ENCODE assay signal across 16 cellular contexts in the genomic region with DNA sequence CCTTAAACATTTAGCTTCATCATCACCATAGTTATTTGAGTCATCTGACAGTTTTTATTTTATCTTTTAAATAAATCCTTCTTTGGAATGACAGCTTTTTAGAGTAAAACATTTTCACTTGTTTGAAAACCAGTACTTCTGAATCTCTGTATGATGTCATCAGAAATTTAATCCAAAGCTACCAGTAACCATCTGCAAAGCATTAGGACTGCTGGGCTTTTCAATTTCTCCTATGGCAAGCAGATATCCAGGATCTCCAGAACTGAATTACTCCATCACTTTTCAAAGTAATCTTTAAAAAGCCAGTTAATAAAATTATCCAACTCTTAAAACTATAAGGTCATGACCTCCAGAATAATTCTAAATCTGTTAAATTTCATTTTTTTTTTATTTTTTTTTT. TPM values are rescaled to one million over a fixed set of nuclear protein-coding genes. Genes with fewer than 3 reads are reported as not detected.
"Had no signal": no experiment of that assay in that cellular context is flagged by ENCODE, and none has a peak within 500 bp of the region (broad histone marks: within the 10 kb centered on the region; RNA-seq: fewer than 3 reads in every experiment).

No MANE protein-coding gene starts in this region.

- H3K27ac ChIP-seq: sigmoid colon, spleen, thyroid gland, WERI-Rb-1 had no signal

- ATAC-seq: activated CD8-positive, alpha-beta memory T cell treated with anti-CD3 and anti-CD28 coated beads, Interleukin-2, amount 10 ng/mL, durations not matched to agents 7 days and 5 days; activated T-cell treated with anti-CD3 and anti-CD28 coated beads, Interleukin-2, amount 50 U/mL, for 4 hours; T-helper 17 cell had no signal

- H3K4me3 ChIP-seq: lung, sigmoid colon, spleen, thyroid gland had no signal

- H3K27me3 ChIP-seq: sigmoid colon, spleen, thyroid gland had no signal

- DNase-seq: activated CD4-positive, alpha-beta memory T cell treated with anti-CD3 and anti-CD28 coated beads for 36 hours; activated CD8-positive, alpha-beta memory T cell treated with anti-CD3 and anti-CD28 coated beads, Interleukin-2, amount 10 ng/mL, durations not matched to agents 7 days and 5 days; activated gamma-delta T cell; activated T-cell treated with anti-CD3 and anti-CD28 coated beads, Interleukin-2, amount 50 U/mL, for 4 hours; effector memory CD4-positive, alpha-beta T cell; islet precursor cell; sigmoid colon; spleen; stimulated activated CD4-positive, alpha-beta T cell treated with anti-CD3 and anti-CD28 coated beads, Interleukin-1b, Interleukin-23, amount 100 ng/mL, for 48 hours; T-helper 17 cell; thyroid gland; WERI-Rb-1 had no signal

- H3K9me3 ChIP-seq: sigmoid colon, spleen, thyroid gland had no signal

RNA-seq across cellular contexts. Expression of gene CHCT1, which starts 51.5 kb away (rescaled TPM):
- total RNA-seq: activated CD4-positive, alpha-beta memory T cell treated with anti-CD3 and anti-CD28 coated beads for 36 hours; activated CD8-positive, alpha-beta memory T cell treated with anti-CD3 and anti-CD28 coated beads, Interleukin-2, amount 10 ng/mL, durations not matched to agents 7 days and 5 days; fibroblast of lung; lung; mesothelial cell of epicardium; osteoblast; sigmoid colon; T-helper 17 cell; thyroid gland had no signal
